ENCODE assay signal across 36 cellular contexts in the genomic region with DNA sequence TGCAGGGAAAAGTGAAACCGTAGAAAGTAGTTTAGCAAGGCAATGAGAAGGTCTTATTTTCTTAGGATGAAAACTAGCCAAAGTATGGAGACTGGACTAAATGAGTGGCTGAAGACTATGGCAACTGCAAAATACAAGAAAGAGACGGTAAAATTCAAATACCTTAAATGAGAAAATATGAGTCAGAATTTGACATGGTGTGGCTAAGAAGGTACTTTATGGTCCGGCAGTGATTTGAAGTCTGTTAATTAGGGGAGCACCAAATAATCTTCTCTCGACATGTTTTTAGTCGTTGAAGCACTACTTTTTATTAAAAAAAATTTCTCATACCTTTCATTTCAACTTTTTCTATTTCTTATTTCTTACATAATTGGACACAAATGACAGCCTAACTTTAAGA. TPM values are rescaled to one million over a fixed set of nuclear protein-coding genes. Genes with fewer than 3 reads are reported as not detected.
A peak's percentile ranks its signal among the peaks of the same experiment; 100 is the strongest.
DNase-seq lines count a peak whose midpoint lies in the region; ATAC-seq, FAIRE-seq and TF ChIP-seq lines count a peak whose summit lies in the region.
"Had no signal": no experiment of that assay in that cellular context is flagged by ENCODE, and none has a peak within 500 bp of the region (broad histone marks: within the 10 kb centered on the region; RNA-seq: fewer than 3 reads in every experiment).

No MANE protein-coding gene starts in this region.

- H3F3A ChIP-seq in PC-9 (ENCODE audit: insufficient read depth, low read depth), result no peaks in the 10 kb centered on the region

- no peak overlapping the region for H3K27ac Mint-ChIP-seq in stimulated activated memory B cell treated with anti-CD40 and anti-IgM and Interleukin-4, amounts not matched to agents 10 μg/mL and 1 μg/mL and 100 μg/mL, for 72 hours
- H3K27ac Mint-ChIP-seq: B cell; CD4-positive, alpha-beta T cell; CD4-positive, CD25-positive, alpha-beta regulatory T cell; CD8-positive, alpha-beta T cell had no signal

- H3K14ac ChIP-seq in H1 (ENCODE audit: insufficient read length), result no peak overlapping the region

- ATAC-seq in GM12878 (peak; percentile 52), HG03457 (IDR thresholded peaks at IDR 0.05; ENCODE audit: unreplicated experiment) (no peak), HG02870 (IDR thresholded peaks at IDR 0.05; ENCODE audit: unreplicated experiment) (no peak)
- ATAC-seq in stimulated activated memory B cell treated with anti-CD40 and anti-IgM and Interleukin-4, amounts not matched to agents 10 μg/mL and 1 μg/mL and 100 μg/mL, for 72 hours, result no peak
- ATAC-seq: A549; CD8-positive, alpha-beta T cell had no signal

- H3K4me1 ChIP-seq in PC-9 (replicated peaks; ENCODE audit: insufficient read depth), result no peaks in the 10 kb centered on the region
- H3K4me1 ChIP-seq in GM12878 (ENCODE audit: control insufficient read depth, insufficient read depth, low read length), result no peaks in the 10 kb centered on the region
- no peaks in the 10 kb centered on the region for H3K4me1 ChIP-seq in H1 (replicated peaks in 1 of 4; ENCODE audit: control insufficient read depth in 3 of 4, insufficient read depth in 4 of 4, low read length in 3 of 4)
- H3K4me1 ChIP-seq in hepatocyte (ENCODE audit: insufficient read depth), result peaks cover 12% of the 10 kb centered on the region
- H3K4me1 ChIP-seq: A549, BE2C, Caco-2 had no signal

- FAIRE-seq in GM12878 (lab: Jason Lieb, UNC), result no peak
- FAIRE-seq in H1 (lab: Jason Lieb, UNC), result no peak
- FAIRE-seq: A204.1, A549, D721Med had no signal

- H3K9me2 ChIP-seq in PC-9 (ENCODE audit: insufficient read depth) (no peaks in the 10 kb centered on the region), hepatocyte (replicated peaks; ENCODE audit: insufficient read depth) (no peaks in the 10 kb centered on the region)

- 0 out of 2 replicates have a peak overlapping the region, but pooled peaks have one; percentile 43 for H2AFZ ChIP-seq in PC-9
- H2AFZ ChIP-seq in GM12878 (ENCODE audit: control insufficient read depth, low read depth, low read length), result no peak overlapping the region
- peak overlapping the region; percentile 52; the same call in 1 of the 2 replicates for H2AFZ ChIP-seq in H1 (ENCODE audit: low read length)
- H2AFZ ChIP-seq in hepatocyte, result peak overlapping the region; percentile 42

- no peak for TF ChIP-seq CTCF in PC-9 (conservative IDR thresholded peaks at IDR 0.05)
- TF ChIP-seq CTCF in GM12878 (IDR thresholded peaks at IDR 0.05 in 2 of 3, conservative IDR thresholded peaks at IDR 0.05 in 1 of 3; ENCODE audit: control insufficient read depth in 2 of 3, extremely low read depth in 1 of 3, insufficient read depth in 1 of 3, low read depth in 3 of 3, low read length in 3 of 3), result no peak
- TF ChIP-seq CTCF in H1 (IDR thresholded peaks at IDR 0.05; ENCODE audit: control extremely low read depth in 1 of 3, insufficient read depth in 1 of 3, low read depth in 1 of 3, low read length in 3 of 3), result no peak
- TF ChIP-seq CTCF in hepatocyte (IDR thresholded peaks at IDR 0.05; ENCODE audit: poor library complexity), result no peak

- intact Hi-C loops in PC-9 (cut with micrococcal nuclease; ENCODE audit: unreplicated experiment), result no loop called here
- intact Hi-C loops in GM12878 (cut with micrococcal nuclease; ENCODE audit: unreplicated experiment), result no loop called here

- H2BK20ac ChIP-seq in H1 (ENCODE audit: low read length), result no peak overlapping the region

- no peaks in the 10 kb centered on the region for H3K9me3 Mint-ChIP-seq in stimulated activated memory B cell treated with anti-CD40 and anti-IgM and Interleukin-4, amounts not matched to agents 10 μg/mL and 1 μg/mL and 100 μg/mL, for 72 hours
- H3K9me3 Mint-ChIP-seq: CD4-positive, alpha-beta T cell; CD8-positive, alpha-beta memory T cell; CD8-positive, alpha-beta T cell had no signal

- no peaks in the 10 kb centered on the region for H3K79me1 ChIP-seq in H1 (ENCODE audit: low read depth, low read length)

- SMC1A ChIA-PET in GM12878 (lab: Charles Lee; ENCODE audit: uncharacterized antibody, unreplicated experiment), result interaction anchor here (2.7 kb wide), 1 partner anchor 24 kb away, joined by 9 read pairs; no protein-coding TSS in a partner anchor

- BruUV-seq in PC-9 (replicated peaks; lab: Mats Ljungman, UMichigan) (no TSS peak), GM12878 (replicated peaks; lab: Mats Ljungman, UMichigan) (no TSS peak)

- 37% methylated on average over 5 of the region's 5 CpGs for WGBS in GM12878 (ENCODE audit: insufficient coverage, insufficient replicate concordance, low lambda C conversion rate, missing lambda C conversion rate)
- WGBS in H1 (ENCODE audit: extremely low coverage in 1 of 2, insufficient coverage in 1 of 2, insufficient read length in 1 of 2, insufficient replicate concordance in 2 of 2, low coverage in 1 of 2, low lambda C conversion rate in 2 of 2, missing lambda C conversion rate in 1 of 2), 2 experiments, result 92 to 100% methylated on average over 2 to 5 of the region's 5 CpGs
- WGBS in hepatocyte (ENCODE audit: low lambda C conversion rate, missing lambda C conversion rate), result 97% methylated on average over 5 of the region's 5 CpGs

- H3K4me3 ChIP-seq in PC-9 (no peak overlapping the region), GM12878 (no peak overlapping the region), H1 (ENCODE audit: extremely low read depth in 1 of 4, insufficient read depth in 2 of 4, low read depth in 3 of 4, low read length in 4 of 4) (no peak overlapping the region), hepatocyte (no peak overlapping the region)
- H3K4me3 ChIP-seq: A549; BLaER1; BLaER1 treated with 17β-estradiol and CSF1 and Interleukin-3, amounts not matched to agents 10 nM and 100 nM had no signal

- H3K4me3 Mint-ChIP-seq in stimulated activated memory B cell treated with anti-CD40 and anti-IgM and Interleukin-4, amounts not matched to agents 10 μg/mL and 1 μg/mL and 100 μg/mL, for 72 hours, result no peak overlapping the region
- H3K4me3 Mint-ChIP-seq: B cell; CD14-positive monocyte; CD4-positive, alpha-beta memory T cell; CD4-positive, alpha-beta T cell; CD4-positive, CD25-positive, alpha-beta regulatory T cell; CD8-positive, alpha-beta memory T cell; CD8-positive, alpha-beta T cell had no signal

- H3K27ac ChIP-seq in PC-9, result no peak overlapping the region
- H3K27ac ChIP-seq in GM12878 (ENCODE audit: control insufficient read depth, insufficient read depth), result no peak overlapping the region
- H3K27ac ChIP-seq in H1 (ENCODE audit: low read depth, low read length), result no peak overlapping the region
- H3K27ac ChIP-seq in hepatocyte, result no peak overlapping the region
- H3K27ac ChIP-seq: 22Rv1; A549; BLaER1; BLaER1 treated with 17β-estradiol and CSF1 and Interleukin-3, amounts not matched to agents 10 nM and 100 nM; C4-2B had no signal

- H3K23ac ChIP-seq in H1 (ENCODE audit: insufficient read length), result no peak overlapping the region

- peak in 1 of 2 experiments; percentile 18; a peak in 1 of 4 replicates for TF ChIP-seq EP300 in GM12878 (IDR thresholded peaks at IDR 0.05; ENCODE audit: borderline replicate concordance in 1 of 2, control insufficient read depth in 1 of 2, low read depth in 2 of 2, low read length in 2 of 2)
- TF ChIP-seq EP300 in H1 (IDR thresholded peaks at IDR 0.05; ENCODE audit: borderline replicate concordance in 1 of 2, low read depth in 2 of 2, low read length in 2 of 2), result no peak

- H2BK5ac ChIP-seq in H1 (ENCODE audit: low read depth, low read length), result no peak overlapping the region

- POLR2A ChIA-PET in PC-9 (lab: Charles Lee; ENCODE audit: unreplicated experiment), result no interaction called here
- POLR2A ChIA-PET in GM12878 (lab: Charles Lee), result interaction anchor here (5.9 kb wide), 1 partner anchor 13 kb away, joined by 31 read pairs; a partner anchor contains a TSS
- POLR2A ChIA-PET in H1 (lab: Charles Lee; ENCODE audit: partially characterized antibody), result no interaction called here

- DNase-seq in PC-9 (no peak), GM12878 (ENCODE audit: low read depth, low spot score) (no peak), H1 (ENCODE audit: low read depth in 1 of 2, low spot score in 2 of 2) (no peak), hepatocyte (ENCODE audit: low spot score) (no peak), GM03348 (ENCODE audit: low spot score) (no peak)
- DNase-seq: 8988T; ACHN; AML-193; BE2C; C1 segment of cervical spinal cord; Caco-2; Calu3; CD4-positive, alpha-beta memory T cell; CD4-positive, alpha-beta T cell; CD4-positive, CD25-positive, alpha-beta regulatory T cell; CD8-positive, alpha-beta memory T cell; CD8-positive, alpha-beta T cell; COR-L47; DMS 273 treated with DMSO at 0.1 percent for 48 hours; DMS153; DMS79; DMS79 treated with DMSO at 0.1 percent for 48 hours; DND-41; EL had no signal

- H3K4me1 Mint-ChIP-seq in stimulated activated memory B cell treated with anti-CD40 and anti-IgM and Interleukin-4, amounts not matched to agents 10 μg/mL and 1 μg/mL and 100 μg/mL, for 72 hours, result no peaks in the 10 kb centered on the region
- H3K4me1 Mint-ChIP-seq: B cell, CD14-positive monocyte had no signal

- no peak overlapping the region for H4K5ac ChIP-seq in H1 (ENCODE audit: insufficient read length, low read depth, low read length)

- RAD21 ChIA-PET in GM12878 (lab: Charles Lee; ENCODE audit: unreplicated experiment), result interaction anchor here (0.6 to 1.5 kb wide), 2 partner anchors 11 to 83 kb away, joined by 3 read pairs; no protein-coding TSS in a partner anchor

- TF ChIP-seq RAD21 in GM12878 (IDR thresholded peaks at IDR 0.05; ENCODE audit: insufficient read depth, low read depth, low read length), result no peak
- TF ChIP-seq RAD21 in H1 (IDR thresholded peaks at IDR 0.05 in 1 of 2, conservative IDR thresholded peaks at IDR 0.05 in 1 of 2; ENCODE audit: low read depth in 2 of 2, low read length in 2 of 2), result no peak

- TF ChIP-seq POLR2A in GM12878 (IDR thresholded peaks at IDR 0.05; ENCODE audit: low read depth, low read length), result no peak
- no peak for TF ChIP-seq POLR2A in H1 (IDR thresholded peaks at IDR 0.05; ENCODE audit: control extremely low read depth in 1 of 2, low read depth in 2 of 2, low read length in 2 of 2)

- no peak overlapping the region for H3K9ac ChIP-seq in GM12878 (ENCODE audit: control insufficient read depth, insufficient read depth, low read length)
- no peak overlapping the region for H3K9ac ChIP-seq in H1 (replicated peaks in 1 of 4; ENCODE audit: extremely low read depth in 1 of 4, low read depth in 3 of 4, low read length in 3 of 4)
- H3K9ac ChIP-seq: BLaER1; BLaER1 treated with 17β-estradiol and CSF1 and Interleukin-3, amounts not matched to agents 10 nM and 100 nM had no signal

- no peaks in the 10 kb centered on the region for H3K27me3 Mint-ChIP-seq in stimulated activated memory B cell treated with anti-CD40 and anti-IgM and Interleukin-4, amounts not matched to agents 10 μg/mL and 1 μg/mL and 100 μg/mL, for 72 hours
- H3K27me3 Mint-ChIP-seq: CD4-positive, alpha-beta memory T cell; CD4-positive, alpha-beta T cell; CD4-positive, CD25-positive, alpha-beta regulatory T cell; CD8-positive, alpha-beta memory T cell had no signal

- H3K18ac ChIP-seq in H1 (ENCODE audit: extremely low read depth, low read length), result no peak overlapping the region

- H3K79me2 ChIP-seq in PC-9 (ENCODE audit: low read depth) (no peaks in the 10 kb centered on the region), GM12878 (ENCODE audit: control insufficient read depth, insufficient read depth, low read length) (no peaks in the 10 kb centered on the region), H1 (ENCODE audit: control insufficient read depth in 1 of 2, insufficient read depth in 2 of 2, low read length in 2 of 2) (no peaks in the 10 kb centered on the region), hepatocyte (no peaks in the 10 kb centered on the region)

- CTCF ChIA-PET in PC-9 (lab: Charles Lee), result no interaction called here
- CTCF ChIA-PET in GM12878 (lab: Yijun Ruan, JAX), result interaction anchor here (0.5 to 1.4 kb wide), 2 partner anchors 10 to 36 kb away, joined by 3 to 4 read pairs; no protein-coding TSS in a partner anchor
- CTCF ChIA-PET in H1 (lab: Charles Lee; ENCODE audit: partially characterized antibody), result interaction anchor here (1.0 to 1.8 kb wide), 2 partner anchors 8 to 14 kb away, joined by 3 to 5 read pairs; no protein-coding TSS in a partner anchor

- H3K36me3 ChIP-seq in PC-9 (ENCODE audit: low read depth), result no peaks in the 10 kb centered on the region
- H3K36me3 ChIP-seq in GM12878 (ENCODE audit: control insufficient read depth in 2 of 2, insufficient read depth in 2 of 2, low read length in 1 of 2), result no peaks in the 10 kb centered on the region
- H3K36me3 ChIP-seq in H1 (ENCODE audit: control insufficient read depth in 2 of 4, insufficient read depth in 4 of 4, low read length in 3 of 4), result no peaks in the 10 kb centered on the region
- no peaks in the 10 kb centered on the region for H3K36me3 ChIP-seq in hepatocyte (replicated peaks; ENCODE audit: insufficient read depth, low read depth)
- H3K36me3 ChIP-seq: BE2C, BLaER1 had no signal

- H3K27me3 ChIP-seq in PC-9 (ENCODE audit: insufficient read depth, low read depth), result no peaks in the 10 kb centered on the region
- H3K27me3 ChIP-seq in GM12878 (replicated peaks in 1 of 2; ENCODE audit: control insufficient read depth in 2 of 2, insufficient read depth in 2 of 2, low read length in 1 of 2), result no peaks in the 10 kb centered on the region
- H3K27me3 ChIP-seq in H1 (replicated peaks in 1 of 4; ENCODE audit: control insufficient read depth in 3 of 4, extremely low read depth in 1 of 4, insufficient read depth in 3 of 4, low read length in 3 of 4), result peaks cover 0 to 2% (median under 1%) of the 10 kb centered on the region in 4 experiments; a peak in 3 of 7 replicates
- H3K27me3 ChIP-seq in hepatocyte, result no peaks in the 10 kb centered on the region
- H3K27me3 ChIP-seq: BE2C; BLaER1; BLaER1 treated with 17β-estradiol and CSF1 and Interleukin-3, amounts not matched to agents 10 nM and 100 nM had no signal

- H2AK5ac ChIP-seq in H1 (ENCODE audit: low read depth, low read length), result no peak overlapping the region

- no peak overlapping the region for H3K56ac ChIP-seq in H1 (replicated peaks; ENCODE audit: insufficient read length, low read depth, low read length)

- H3K4ac ChIP-seq in H1 (replicated peaks; ENCODE audit: insufficient read length, low read depth, low read length), result no peak overlapping the region

- no peaks in the 10 kb centered on the region for H4K20me1 ChIP-seq in PC-9 (ENCODE audit: insufficient read depth)
- H4K20me1 ChIP-seq in GM12878 (ENCODE audit: control insufficient read depth, insufficient read depth), result no peaks in the 10 kb centered on the region
- no peaks in the 10 kb centered on the region for H4K20me1 ChIP-seq in H1 (replicated peaks in 1 of 2; ENCODE audit: control insufficient read depth in 1 of 2, insufficient read depth in 2 of 2, low read length in 2 of 2)
- H4K20me1 ChIP-seq in hepatocyte (ENCODE audit: insufficient read depth, poor library complexity, severe bottlenecking), result no peaks in the 10 kb centered on the region
- H4K20me1 ChIP-seq: BLaER1; BLaER1 treated with 17β-estradiol and CSF1 and Interleukin-3, amounts not matched to agents 10 nM and 100 nM had no signal

- no peak overlapping the region for H2BK120ac ChIP-seq in H1 (replicated peaks; ENCODE audit: low read depth, low read length)

- no peak overlapping the region for H2BK12ac ChIP-seq in H1 (ENCODE audit: low read depth, low read length)

- no peaks in the 10 kb centered on the region for H3K23me2 ChIP-seq in H1 (ENCODE audit: low read depth, low read length)

- no peak overlapping the region for H3K4me2 ChIP-seq in PC-9
- no peak overlapping the region for H3K4me2 ChIP-seq in GM12878 (ENCODE audit: control insufficient read depth, insufficient read depth)
- H3K4me2 ChIP-seq in H1 (ENCODE audit: insufficient read depth in 1 of 2, low read depth in 2 of 2, low read length in 2 of 2), result no peak overlapping the region
- H3K4me2 ChIP-seq in hepatocyte, result no peak overlapping the region
- H3K4me2 ChIP-seq: A549; BLaER1; BLaER1 treated with 17β-estradiol and CSF1 and Interleukin-3, amounts not matched to agents 10 nM and 100 nM had no signal

- in situ Hi-C loops in GM12878 (cut with MboI), result no loop called here

- no peak overlapping the region for H2BK15ac ChIP-seq in H1 (ENCODE audit: low read length)

- H3K9me3 ChIP-seq in PC-9 (ENCODE audit: insufficient read depth, low read depth) (no peaks in the 10 kb centered on the region), GM12878 (replicated peaks; ENCODE audit: control insufficient read depth, insufficient read depth, low read length) (no peaks in the 10 kb centered on the region), H1 (ENCODE audit: insufficient read depth in 2 of 2, low read depth in 1 of 2, low read length in 1 of 2) (no peaks in the 10 kb centered on the region), hepatocyte (ENCODE audit: low read depth) (no peaks in the 10 kb centered on the region)
- H3K9me3 ChIP-seq: A549, BE2C, Caco-2 had no signal

- no peak overlapping the region for H4K91ac ChIP-seq in H1 (replicated peaks; ENCODE audit: insufficient read length, low read length)

- H3K36me3 Mint-ChIP-seq in stimulated activated memory B cell treated with anti-CD40 and anti-IgM and Interleukin-4, amounts not matched to agents 10 μg/mL and 1 μg/mL and 100 μg/mL, for 72 hours, result no peaks in the 10 kb centered on the region
- H3K36me3 Mint-ChIP-seq: CD14-positive monocyte; CD4-positive, alpha-beta memory T cell; CD4-positive, CD25-positive, alpha-beta regulatory T cell; CD8-positive, alpha-beta T cell had no signal

- no peak overlapping the region for H4K8ac ChIP-seq in H1 (ENCODE audit: extremely low read depth, insufficient read depth, low read length)

RNA-seq across cellular contexts. Expression of a gene that starts 12.8 kb away (rescaled TPM):
- 26.7 and 33.8 TPM in 2 replicates for total RNA-seq in PC-9 (2021)
- 59.0 and 65.7 TPM in 2 replicates for total RNA-seq in GM12878 (2013; cell fraction: nucleolus; rRNA removed)
- 12.3 and 13.8 TPM in 2 replicates for total RNA-seq in GM12878 (2014; rRNA removed)
- total RNA-seq in GM12878 (2014; rRNA removed; fragmentation: Illumina TruSeq; extraction: Trizol), result 15.9 and 16.2 TPM in 2 replicates
- 22.9 and 27.1 TPM in 2 replicates for total RNA-seq in GM12878 (2021)
- 13.4 TPM for polyA plus RNA-seq in GM12878 (2011; ENCODE audit: low read depth)
- 84.3 and 148 TPM in 2 replicates for polyA plus RNA-seq in GM12878 (2011; rRNA removed)
- 25.1 and 25.6 TPM in 2 replicates for polyA plus RNA-seq in GM12878 (2011; cell fraction: cytosol; rRNA removed)
- polyA plus RNA-seq in GM12878 (2011; cell fraction: nucleus; rRNA removed), result 38.7 and 50.8 TPM in 2 replicates
- 24.4 and 28.2 TPM in 2 replicates for polyA plus RNA-seq in GM12878 (2012)
- 13.0 and 16.3 TPM in 2 replicates for polyA plus RNA-seq in GM12878 (2014; fragmentation: Illumina TruSeq; extraction: Trizol)
- 10 to 100 TPM; 26.9 to 41.2 TPM for polyA plus RNA-seq in GM12878 (2014; fragmentation: Nextera tagmentation; extraction: Ambion mirVana)
- 31.4 and 32.6 TPM in 2 replicates for polyA plus RNA-seq in GM12878 (2014; rRNA removed)
- 100 to 1,000 TPM in 1 of 2 experiments, 10 to 100 TPM in 1; 94.4 to 118 TPM for polyA plus RNA-seq in GM12878 (2016; fragmentation: Nextera tagmentation; extraction: Ambion mirVana)
- polyA minus RNA-seq in GM12878 (2011; rRNA and poly(A)+ RNA removed), result 13.3 and 15.8 TPM in 2 replicates
- 10.4 and 23.9 TPM in 2 replicates for polyA minus RNA-seq in GM12878 (2011; cell fraction: cytosol; rRNA and poly(A)+ RNA removed)
- polyA minus RNA-seq in GM12878 (2011; cell fraction: nucleus; rRNA and poly(A)+ RNA removed), result 52.2 and 85.2 TPM in 2 replicates
- total RNA-seq in H1 (2021; fragmentation: NEBNext Ultra II Directional; extraction: Animal tissue kit (Norgen Biotek cat#: 25700)), result 17.8 and 19.4 TPM in 2 replicates
- 11.4 and 13.7 TPM in 2 replicates for polyA plus RNA-seq in H1 (2011; rRNA removed)
- 16.7 TPM for polyA plus RNA-seq in H1 (2011; cell fraction: cytosol; rRNA removed)
- 8.3 TPM for polyA plus RNA-seq in H1 (2011; cell fraction: nucleus; rRNA removed)
- 19.3 to 34.2 TPM (median 20.6 TPM) in 4 replicates for polyA plus RNA-seq in H1 (2012, experiment 1 of 2)
- polyA plus RNA-seq in H1 (2012, experiment 2 of 2), result 39.3 TPM
- polyA plus RNA-seq in H1 (2013, experiment 1 of 2), result 96.1 TPM
- 86.9 TPM for polyA plus RNA-seq in H1 (2013, experiment 2 of 2)
- 2.2 and 3.7 TPM in 2 replicates for polyA minus RNA-seq in H1 (2011; rRNA and poly(A)+ RNA removed)
- 7.6 TPM for polyA minus RNA-seq in H1 (2011; cell fraction: cytosol; rRNA and poly(A)+ RNA removed)
- 36.1 TPM for polyA minus RNA-seq in H1 (2011; cell fraction: nucleus; rRNA and poly(A)+ RNA removed)
- 22.6 and 26.0 TPM in 2 replicates for total RNA-seq in hepatocyte
- polyA plus RNA-seq in hepatocyte, result 45.8 and 53.1 TPM in 2 replicates
